In the genomic region with DNA sequence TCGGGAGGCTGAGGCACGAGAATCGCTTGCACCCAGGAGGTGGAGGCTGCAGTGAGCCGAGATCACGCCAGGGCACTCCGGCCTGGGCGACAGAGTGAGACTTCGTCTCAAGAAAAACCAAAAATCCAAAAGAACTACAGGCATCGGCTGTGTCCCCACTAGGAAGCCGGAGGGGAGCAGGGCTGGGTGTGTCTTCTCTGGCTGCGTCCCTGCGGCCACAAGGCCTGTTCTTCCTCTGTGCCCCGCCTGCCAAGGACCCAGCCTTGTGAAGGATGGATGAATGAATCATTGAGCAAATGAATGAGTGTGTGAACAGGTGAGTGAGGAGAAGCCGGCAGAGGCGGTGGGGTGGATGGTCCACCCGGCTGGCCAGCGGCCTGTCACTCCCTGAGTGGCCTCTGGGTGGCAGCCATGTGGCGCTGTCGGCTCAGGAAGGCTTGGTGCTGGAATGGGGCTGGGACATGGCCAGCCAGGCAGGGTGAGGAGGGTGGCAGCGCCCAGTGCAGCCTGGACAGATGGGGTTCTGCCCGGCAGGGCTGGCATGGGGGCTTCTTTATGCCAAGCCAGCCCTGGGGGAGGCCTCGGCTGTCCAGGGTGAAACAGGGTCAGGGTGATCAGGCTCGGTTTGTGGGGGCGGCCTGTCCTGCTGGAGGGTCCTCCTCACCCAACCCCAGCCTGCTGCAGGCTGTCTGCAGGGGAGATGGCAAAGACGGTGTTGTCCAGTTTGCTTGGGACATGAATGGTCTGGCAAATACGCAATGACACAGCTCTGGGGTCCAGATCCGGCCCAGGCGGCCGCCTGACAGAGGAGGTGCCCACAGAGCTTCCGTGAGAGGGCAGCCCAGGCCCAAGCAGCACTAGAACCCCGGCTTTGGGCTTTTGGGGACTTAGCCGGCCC, we compare ENCODE assay signal across 8 cellular contexts. TPM values are rescaled to one million over a fixed set of nuclear protein-coding genes. Genes with fewer than 3 reads are reported as not detected.
DNase-seq lines count a peak whose midpoint lies in the region; ATAC-seq and TF ChIP-seq lines count a peak whose summit lies in the region.

No MANE protein-coding gene starts in this region.

- DNase-seq in NCI-H2171 treated with DMSO at 0.1 percent for 48 hours (lab: John Stamatoyannopoulos, UW) (peak; percentile 38), NCI-H2171 (lab: John Stamatoyannopoulos, UW) (no peak), NCI-H146 treated with DMSO at 0.1 percent for 48 hours (lab: John Stamatoyannopoulos, UW; ENCODE audit: unreplicated experiment) (peak; percentile 17), T-cell (peak in 25 of 34 experiments; percentile 20 to 60 (median 37)), amniotic stem cell (lab: John Stamatoyannopoulos, UW) (peak; percentile 12), left ventricle myocardium inferior (peak; percentile 83), retinal pigment epithelial cell (ENCODE audit: low read depth) (no peak)

- no peaks in the 10 kb centered on the region for H3K36me3 ChIP-seq in left ventricle myocardium inferior

- H3K27me3 ChIP-seq in left ventricle myocardium inferior (ENCODE audit: low read depth) = peaks cover 58% of the 10 kb centered on the region

- TF ChIP-seq CTCF in left ventricle myocardium inferior (IDR thresholded peaks at IDR 0.05; ENCODE audit: borderline replicate concordance) = peak; percentile 95
- TF ChIP-seq CTCF in retinal pigment epithelial cell (conservative IDR thresholded peaks at IDR 0.05; ENCODE audit: low read depth, low read length) = peak; percentile 92

- H3K9me3 ChIP-seq in left ventricle myocardium inferior (replicated peaks) = no peaks in the 10 kb centered on the region

- CTCF ChIA-PET in T-cell (lab: Charles Lee) = no interaction called here

- ATAC-seq in T-cell (replicated peaks in 1 of 4) = peak; percentile 82 to 89 (median 88)
- ATAC-seq in GM21717 (IDR thresholded peaks at IDR 0.05; ENCODE audit: unreplicated experiment) = no peak

- H3K27ac ChIP-seq in left ventricle myocardium inferior (replicated peaks) = no peak overlapping the region

- H3K27ac Mint-ChIP-seq in T-cell = no peak overlapping the region

- peaks cover 20 to 33% of the 10 kb centered on the region in 2 donors for H3K27me3 Mint-ChIP-seq in T-cell

- POLR2A ChIA-PET in T-cell (lab: Charles Lee) = no interaction called here

- H3K4me3 ChIP-seq in left ventricle myocardium inferior (no peak overlapping the region), retinal pigment epithelial cell (ENCODE audit: low read length) (no peak overlapping the region)

- peaks cover 6 to 10% (median 7%) of the 10 kb centered on the region in 3 donors for H3K4me1 Mint-ChIP-seq in T-cell

- intact Hi-C loops in left ventricle myocardium inferior (cut with micrococcal nuclease) = no loop called here

- peaks cover 25% of the 10 kb centered on the region for H3K4me1 ChIP-seq in left ventricle myocardium inferior

- peak overlapping the region in 1 of 3 donors; percentile 29 for H3K4me3 Mint-ChIP-seq in T-cell

- H3K36me3 Mint-ChIP-seq in T-cell = no peaks in the 10 kb centered on the region

- H3K9me3 Mint-ChIP-seq in T-cell = no peaks in the 10 kb centered on the region

RNA-seq across cellular contexts. Expression of gene SLC25A10, which starts 21.7 kb away (rescaled TPM):
- 1 to 10 TPM; 3.3 to 8.3 (median 7.4) TPM for total RNA-seq in T-cell
- 8.2 TPM for total RNA-seq in left ventricle myocardium inferior

RNA-seq across cellular contexts. Expression of gene MRPL12, which starts 30.6 kb away (rescaled TPM):
- total RNA-seq in T-cell (10 to 100 TPM; 18.5 to 33.5 (median 31.4) TPM), left ventricle myocardium inferior (157 TPM)

RNA-seq across cellular contexts. Expression of gene HGS, which starts 49.9 kb away (rescaled TPM):
- total RNA-seq in T-cell (100 to 1,000 TPM; 114 to 205 (median 181) TPM), left ventricle myocardium inferior (50.5 TPM)

RNA-seq across cellular contexts. Expression of gene ARL16, which starts 50.2 kb away (rescaled TPM):
- total RNA-seq in T-cell = 10 to 100 TPM; 30.9 to 51.0 (median 39.3) TPM
- total RNA-seq in left ventricle myocardium inferior = 9.0 TPM

Comparison
In these comparisons a context has a peak if more than half of its experiments do, and no peak if none do; other contexts are left out.
1. DNase-seq: peak in NCI-H2171 treated with DMSO at 0.1 percent for 48 hours (single experiment), NCI-H146 treated with DMSO at 0.1 percent for 48 hours (single experiment), T-cell (25 of 34), amniotic stem cell (single experiment) and left ventricle myocardium inferior (single experiment); none in NCI-H2171 (single experiment) and retinal pigment epithelial cell (single experiment).